1 cellular context compared by ENCODE assay signal in the genomic region with DNA sequence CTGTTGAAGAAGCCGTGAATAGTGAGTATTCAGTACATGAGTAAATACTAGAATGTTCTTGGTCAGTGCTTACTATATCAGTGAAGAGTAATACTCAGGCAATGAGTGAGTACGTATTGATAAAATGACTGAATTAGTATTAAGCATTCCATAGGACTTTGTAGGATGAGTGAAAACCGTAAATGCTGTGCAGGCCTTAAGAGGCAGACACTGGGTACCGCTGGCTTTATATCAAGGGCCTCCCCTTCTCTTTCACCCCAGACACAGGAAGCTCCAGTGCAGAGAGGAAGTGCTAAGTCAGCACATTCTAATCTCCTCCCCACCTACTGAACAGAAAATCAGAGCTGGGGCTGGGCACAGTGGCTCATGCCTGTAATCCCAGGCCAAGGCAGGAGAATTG.
TF ChIP-seq lines count a peak whose summit lies in the region.

No MANE protein-coding gene starts in this region.

TF ChIP-seq in GM23338, 12 proteins besides CTCF, POLR2A, EP300 and RAD21 (continued from another document):
- TF ChIP-seq, protein P1, sequence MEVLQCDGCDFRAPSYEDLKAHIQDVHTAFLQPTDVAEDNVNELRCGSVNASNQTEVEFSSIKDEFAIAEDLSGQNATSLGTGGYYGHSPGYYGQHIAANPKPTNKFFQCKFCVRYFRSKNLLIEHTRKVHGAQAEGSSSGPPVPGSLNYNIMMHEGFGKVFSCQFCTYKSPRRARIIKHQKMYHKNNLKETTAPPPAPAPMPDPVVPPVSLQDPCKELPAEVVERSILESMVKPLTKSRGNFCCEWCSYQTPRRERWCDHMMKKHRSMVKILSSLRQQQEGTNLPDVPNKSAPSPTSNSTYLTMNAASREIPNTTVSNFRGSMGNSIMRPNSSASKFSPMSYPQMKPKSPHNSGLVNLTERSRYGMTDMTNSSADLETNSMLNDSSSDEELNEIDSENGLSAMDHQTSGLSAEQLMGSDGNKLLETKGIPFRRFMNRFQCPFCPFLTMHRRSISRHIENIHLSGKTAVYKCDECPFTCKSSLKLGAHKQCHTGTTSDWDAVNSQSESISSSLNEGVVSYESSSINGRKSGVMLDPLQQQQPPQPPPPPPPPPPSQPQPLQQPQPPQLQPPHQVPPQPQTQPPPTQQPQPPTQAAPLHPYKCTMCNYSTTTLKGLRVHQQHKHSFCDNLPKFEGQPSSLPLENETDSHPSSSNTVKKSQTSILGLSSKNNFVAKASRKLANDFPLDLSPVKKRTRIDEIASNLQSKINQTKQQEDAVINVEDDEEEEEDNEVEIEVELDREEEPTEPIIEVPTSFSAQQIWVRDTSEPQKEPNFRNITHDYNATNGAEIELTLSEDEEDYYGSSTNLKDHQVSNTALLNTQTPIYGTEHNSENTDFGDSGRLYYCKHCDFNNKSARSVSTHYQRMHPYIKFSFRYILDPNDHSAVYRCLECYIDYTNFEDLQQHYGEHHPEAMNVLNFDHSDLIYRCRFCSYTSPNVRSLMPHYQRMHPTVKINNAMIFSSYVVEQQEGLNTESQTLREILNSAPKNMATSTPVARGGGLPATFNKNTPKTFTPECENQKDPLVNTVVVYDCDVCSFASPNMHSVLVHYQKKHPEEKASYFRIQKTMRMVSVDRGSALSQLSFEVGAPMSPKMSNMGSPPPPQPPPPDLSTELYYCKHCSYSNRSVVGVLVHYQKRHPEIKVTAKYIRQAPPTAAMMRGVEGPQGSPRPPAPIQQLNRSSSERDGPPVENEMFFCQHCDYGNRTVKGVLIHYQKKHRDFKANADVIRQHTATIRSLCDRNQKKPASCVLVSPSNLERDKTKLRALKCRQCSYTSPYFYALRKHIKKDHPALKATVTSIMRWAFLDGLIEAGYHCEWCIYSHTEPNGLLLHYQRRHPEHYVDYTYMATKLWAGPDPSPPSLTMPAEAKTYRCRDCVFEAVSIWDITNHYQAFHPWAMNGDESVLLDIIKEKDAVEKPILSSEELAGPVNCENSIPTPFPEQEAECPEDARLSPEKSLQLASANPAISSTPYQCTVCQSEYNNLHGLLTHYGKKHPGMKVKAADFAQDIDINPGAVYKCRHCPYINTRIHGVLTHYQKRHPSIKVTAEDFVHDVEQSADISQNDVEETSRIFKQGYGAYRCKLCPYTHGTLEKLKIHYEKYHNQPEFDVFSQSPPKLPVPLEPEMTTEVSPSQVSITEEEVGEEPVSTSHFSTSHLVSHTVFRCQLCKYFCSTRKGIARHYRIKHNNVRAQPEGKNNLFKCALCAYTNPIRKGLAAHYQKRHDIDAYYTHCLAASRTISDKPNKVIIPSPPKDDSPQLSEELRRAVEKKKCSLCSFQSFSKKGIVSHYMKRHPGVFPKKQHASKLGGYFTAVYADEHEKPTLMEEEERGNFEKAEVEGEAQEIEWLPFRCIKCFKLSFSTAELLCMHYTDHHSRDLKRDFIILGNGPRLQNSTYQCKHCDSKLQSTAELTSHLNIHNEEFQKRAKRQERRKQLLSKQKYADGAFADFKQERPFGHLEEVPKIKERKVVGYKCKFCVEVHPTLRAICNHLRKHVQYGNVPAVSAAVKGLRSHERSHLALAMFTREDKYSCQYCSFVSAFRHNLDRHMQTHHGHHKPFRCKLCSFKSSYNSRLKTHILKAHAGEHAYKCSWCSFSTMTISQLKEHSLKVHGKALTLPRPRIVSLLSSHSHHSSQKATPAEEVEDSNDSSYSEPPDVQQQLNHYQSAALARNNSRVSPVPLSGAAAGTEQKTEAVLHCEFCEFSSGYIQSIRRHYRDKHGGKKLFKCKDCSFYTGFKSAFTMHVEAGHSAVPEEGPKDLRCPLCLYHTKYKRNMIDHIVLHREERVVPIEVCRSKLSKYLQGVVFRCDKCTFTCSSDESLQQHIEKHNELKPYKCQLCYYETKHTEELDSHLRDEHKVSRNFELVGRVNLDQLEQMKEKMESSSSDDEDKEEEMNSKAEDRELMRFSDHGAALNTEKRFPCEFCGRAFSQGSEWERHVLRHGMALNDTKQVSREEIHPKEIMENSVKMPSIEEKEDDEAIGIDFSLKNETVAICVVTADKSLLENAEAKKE (CRISPR knock-in tag; IDR thresholded peaks at IDR 0.05), result no peak
